Comparison of ENCODE assay signal across 15 cellular contexts in genomic region chr1:205913451-205914204, GRCh38. TPM values are rescaled to one million over a fixed set of nuclear protein-coding genes. Genes with fewer than 3 reads are reported as not detected.
DNase-seq lines count a peak whose midpoint lies in the region; ATAC-seq, FAIRE-seq and TF ChIP-seq lines count a peak whose summit lies in the region.
"Had no signal": no experiment of that assay in that cellular context is flagged by ENCODE, and none has a peak within 500 bp of the region (broad histone marks: within the 10 kb centered on the region; RNA-seq: fewer than 3 reads in every experiment).

No MANE protein-coding gene starts in this region.

- no peak overlapping the region for H3K4me3 ChIP-seq in Caco-2 (ENCODE audit: low read depth, low read length)
- no peak overlapping the region for H3K4me3 ChIP-seq in SK-N-SH (ENCODE audit: low read depth in 2 of 2, low read length in 1 of 2)
- no peak overlapping the region for H3K4me3 ChIP-seq in cardiac muscle cell
- no peak overlapping the region for H3K4me3 ChIP-seq in psoas muscle
- H3K4me3 ChIP-seq in small intestine (ENCODE audit: low read depth in 1 of 2, low read length in 2 of 2): no peak overlapping the region

- H3K9me2 ChIP-seq in SK-N-SH: no peaks in the 10 kb centered on the region

- CTCF ChIA-PET in Caco-2 (lab: Charles Lee) (interaction anchor here (1.8 kb wide), 1 partner anchor 64 kb away, joined by 8 read pairs; no protein-coding TSS in a partner anchor), SK-N-SH (lab: Yijun Ruan, JAX) (interaction anchor here (0.9 to 9.2 kb wide), 6 partner anchors 65 to 256 kb away, joined by 3 to 116 read pairs (median 6); no protein-coding TSS in a partner anchor)

- FAIRE-seq in small intestine (lab: Jason Lieb, UNC): no peak
- FAIRE-seq: endometrium had no signal

- no peak for TF ChIP-seq RAD21 in SK-N-SH (IDR thresholded peaks at IDR 0.05; ENCODE audit: low read length)

- TF ChIP-seq CTCF in Caco-2 (IDR thresholded peaks at IDR 0.05; ENCODE audit: insufficient read depth in 1 of 2, low read depth in 1 of 2, low read length in 1 of 2, severe bottlenecking in 1 of 2, unreplicated experiment in 1 of 2): no peak
- no peak for TF ChIP-seq CTCF in SK-N-SH (IDR thresholded peaks at IDR 0.05)
- TF ChIP-seq CTCF in cardiac muscle cell (IDR thresholded peaks at IDR 0.05; ENCODE audit: low read depth, low read length): no peak
- no peak for TF ChIP-seq CTCF in psoas muscle (IDR thresholded peaks at IDR 0.05)

- H3K27ac Mint-ChIP-seq in Caco-2 (ENCODE audit: unreplicated experiment): no peak overlapping the region
- H3K27ac Mint-ChIP-seq: activated B cell treated with CpG ODN at 0.5 μM for 24 hours had no signal

- peak; percentile 43 to 71 for DNase-seq in Caco-2
- DNase-seq in SK-N-SH: peak; percentile 5
- DNase-seq in cardiac muscle cell (ENCODE audit: low read depth in 1 of 2, low spot score in 1 of 2): peak; percentile 59 to 89
- peak; percentile 48 to 77 for DNase-seq in psoas muscle
- DNase-seq in AML-193 (lab: John Stamatoyannopoulos, UW): no peak
- DNase-seq in HPDE6-E6E7 (ENCODE audit: extremely low spot score): no peak
- no peak for DNase-seq in small intestine
- DNase-seq: activated B cell treated with CpG ODN at 0.5 μM for 24 hours; activated naive CD4-positive, alpha-beta T cell; NCI-H1417; stimulated activated CD4-positive, alpha-beta T cell treated with anti-CD3 and anti-CD28 coated beads, Interleukin-1b, Interleukin-23, amount 100 ng/mL, for 48 hours had no signal

- H3K27ac ChIP-seq in SK-N-SH (ENCODE audit: low read depth in 2 of 2, low read length in 1 of 2) (peak overlapping the region in 1 of 2 experiments; percentile 23; a peak in 1 of 4 replicates), cardiac muscle cell (peak overlapping the region; percentile 95), psoas muscle (peak overlapping the region; percentile 59), small intestine (ENCODE audit: low read depth in 1 of 2, low read length in 1 of 2) (no peak overlapping the region)

- H3K9me3 ChIP-seq in Caco-2 (no peaks in the 10 kb centered on the region), SK-N-SH (no peaks in the 10 kb centered on the region), cardiac muscle cell (ENCODE audit: low read depth) (no peaks in the 10 kb centered on the region), psoas muscle (no peaks in the 10 kb centered on the region), small intestine (ENCODE audit: control insufficient read depth, low read depth) (no peaks in the 10 kb centered on the region)

- no peaks in the 10 kb centered on the region for H3F3A ChIP-seq in SK-N-SH (replicated peaks; ENCODE audit: insufficient read depth)

- H3K36me3 Mint-ChIP-seq in Caco-2 (ENCODE audit: insufficient read depth, unreplicated experiment): no peaks in the 10 kb centered on the region

- H2AFZ ChIP-seq in SK-N-SH (ENCODE audit: low read depth): no peak overlapping the region

- no peak overlapping the region for H3K9ac ChIP-seq in SK-N-SH

- H3K36me3 ChIP-seq in Caco-2 (ENCODE audit: control insufficient read depth, insufficient read depth, low read length): no peaks in the 10 kb centered on the region; the same call in 1 of the 2 replicates
- H3K36me3 ChIP-seq in SK-N-SH (replicated peaks in 1 of 2; ENCODE audit: control insufficient read depth in 1 of 2, insufficient read depth in 2 of 2, low read length in 1 of 2): no peaks in the 10 kb centered on the region
- no peaks in the 10 kb centered on the region for H3K36me3 ChIP-seq in cardiac muscle cell
- no peaks in the 10 kb centered on the region for H3K36me3 ChIP-seq in psoas muscle (ENCODE audit: insufficient read depth in 1 of 2, low read depth in 1 of 2)
- H3K36me3 ChIP-seq in small intestine (ENCODE audit: control insufficient read depth in 2 of 2, insufficient read depth in 2 of 2, low read length in 2 of 2): no peaks in the 10 kb centered on the region

- no peak overlapping the region for H3K4me2 ChIP-seq in SK-N-SH

- no peak for TF ChIP-seq EP300 in SK-N-SH (IDR thresholded peaks at IDR 0.05; ENCODE audit: borderline replicate concordance in 1 of 2, low read depth in 1 of 2, low read length in 1 of 2)

- no peaks in the 10 kb centered on the region for H4K20me1 ChIP-seq in SK-N-SH (ENCODE audit: insufficient read depth)

- BruUV-seq in Caco-2 (replicated peaks; lab: Mats Ljungman, UMichigan): no TSS peak

- POLR2A ChIA-PET in Caco-2 (lab: Charles Lee): no interaction called here
- POLR2A ChIA-PET in SK-N-SH (lab: Yijun Ruan, JAX): no interaction called here

- H3K27me3 ChIP-seq in Caco-2 (replicated peaks; ENCODE audit: control insufficient read depth, insufficient read depth, low read length): no peaks in the 10 kb centered on the region
- H3K27me3 ChIP-seq in SK-N-SH (ENCODE audit: insufficient read depth): no peaks in the 10 kb centered on the region
- H3K27me3 ChIP-seq in cardiac muscle cell: no peaks in the 10 kb centered on the region
- H3K27me3 ChIP-seq in psoas muscle (ENCODE audit: insufficient read depth in 3 of 3, low read length in 2 of 3): no peaks in the 10 kb centered on the region
- H3K27me3 ChIP-seq in small intestine (ENCODE audit: control insufficient read depth in 2 of 2, insufficient read depth in 2 of 2, low read length in 2 of 2): peaks cover 0 to 3% of the 10 kb centered on the region in 2 donors

- H3K27me3 Mint-ChIP-seq in Caco-2 (ENCODE audit: insufficient read depth, unreplicated experiment): no peaks in the 10 kb centered on the region

- intact Hi-C loops in Caco-2 (cut with micrococcal nuclease; ENCODE audit: unreplicated experiment): loop anchor here (1.0 kb wide), 1 partner anchor 122 kb away; no protein-coding TSS in a partner anchor
- intact Hi-C loops in psoas muscle (cut with DNase I): no loop called here

- H3K4me1 ChIP-seq in Caco-2: peaks cover 24% of the 10 kb centered on the region
- H3K4me1 ChIP-seq in SK-N-SH (ENCODE audit: control insufficient read depth in 1 of 2, insufficient read depth in 2 of 2, low read depth in 1 of 2, low read length in 1 of 2): peaks cover 0 to 17% of the 10 kb centered on the region in 2 experiments; a peak in 1 of 4 replicates
- H3K4me1 ChIP-seq in cardiac muscle cell (ENCODE audit: low read depth): peaks cover 45% of the 10 kb centered on the region
- peaks cover 40% of the 10 kb centered on the region for H3K4me1 ChIP-seq in psoas muscle
- H3K4me1 ChIP-seq in small intestine (ENCODE audit: control insufficient read depth in 2 of 2, insufficient read depth in 1 of 2, low read depth in 1 of 2, low read length in 1 of 2): no peaks in the 10 kb centered on the region

- peak in 3 of 4 donors; percentile 49 to 70 (median 66) for ATAC-seq in psoas muscle
- no peak for ATAC-seq in GM19463 (IDR thresholded peaks at IDR 0.05; ENCODE audit: unreplicated experiment)
- ATAC-seq: Panc1 had no signal

- H3K4me3 Mint-ChIP-seq in Caco-2 (ENCODE audit: unreplicated experiment): no peak overlapping the region
- H3K4me3 Mint-ChIP-seq: activated B cell treated with CpG ODN at 0.5 μM for 24 hours had no signal

- WGBS in SK-N-SH (ENCODE audit: low lambda C conversion rate): 22% methylated on average over 4 of the region's 4 CpGs
- 13 to 26% (median 25%) methylated on average over 4 of the region's 4 CpGs for WGBS in psoas muscle, 3 donors
- 31 to 49% (median 34%) methylated on average over 4 of the region's 4 CpGs for WGBS in small intestine, 3 donors

- H3K9me3 Mint-ChIP-seq in Caco-2 (ENCODE audit: unreplicated experiment): no peaks in the 10 kb centered on the region
- H3K9me3 Mint-ChIP-seq: activated B cell treated with CpG ODN at 0.5 μM for 24 hours had no signal

- peaks cover 6% of the 10 kb centered on the region for H3K4me1 Mint-ChIP-seq in Caco-2 (ENCODE audit: low read depth, unreplicated experiment)
- H3K4me1 Mint-ChIP-seq: activated B cell treated with CpG ODN at 0.5 μM for 24 hours had no signal

- H3K79me2 ChIP-seq in SK-N-SH (ENCODE audit: insufficient read depth): no peaks in the 10 kb centered on the region

TF ChIP-seq in SK-N-SH, 30 proteins besides CTCF, POLR2A, EP300 and RAD21:
- 0 out of 2 replicates have a peak, but pooled peaks have one; percentile 3 for TF ChIP-seq PBX3 (IDR thresholded peaks at IDR 0.05)
- TF ChIP-seq RCOR1 (IDR thresholded peaks at IDR 0.05; ENCODE audit: low read length): no peak
- no peak for TF ChIP-seq EZH2phosphoT487 (IDR thresholded peaks at IDR 0.05; ENCODE audit: borderline replicate concordance, low read depth)
- TF ChIP-seq NFIC (IDR thresholded peaks at IDR 0.05; ENCODE audit: borderline replicate concordance): peak; percentile 87
- TF ChIP-seq RFX5 (IDR thresholded peaks at IDR 0.05; ENCODE audit: low read length): no peak
- peak; percentile 38 for TF ChIP-seq TCF12 (IDR thresholded peaks at IDR 0.05)

RNA-seq across cellular contexts. Expression of gene SLC26A9, which starts 29.6 kb away (rescaled TPM):
- total RNA-seq in Caco-2 (2022): 0.30 TPM in 1 of 2 replicates, not detected in the other
- not detected in 2 replicates for polyA plus RNA-seq in SK-N-SH (2012; rRNA removed)
- not detected in 2 replicates for polyA plus RNA-seq in SK-N-SH (2012; cell fraction: cytosol; rRNA removed)
- 0.02 TPM in 1 of 2 replicates, not detected in the other for polyA plus RNA-seq in SK-N-SH (2012; cell fraction: nucleus; rRNA removed)
- total RNA-seq in cardiac muscle cell: 1.0 and 2.9 TPM in 2 replicates
- polyA plus RNA-seq in cardiac muscle cell: 2.8 and 4.0 TPM in 2 replicates
- 1 to 10 TPM in 1 of 4 donors, under 1 TPM in 3; 0.15 to 5.5 (median 0.47) TPM for total RNA-seq in psoas muscle
- polyA plus RNA-seq in psoas muscle: under 1 TPM; 0.16 to 0.56 (median 0.42) TPM
- under 1 TPM; 0.03 to 0.81 (median 0.22) TPM for polyA plus RNA-seq in small intestine
- total RNA-seq: activated B cell treated with CpG ODN at 0.5 μM for 24 hours, kidney epithelial cell had no signal

Comparison
In these comparisons a context has a peak if more than half of its experiments do, and no peak if none do; other contexts are left out.
1. DNase-seq: peak in Caco-2 (2 of 2), SK-N-SH (single experiment), cardiac muscle cell (2 of 2) and psoas muscle (2 of 2); none in AML-193 (0 of 2), HPDE6-E6E7 (single experiment) and small intestine (single experiment).
2. H3K27ac ChIP-seq: peak in cardiac muscle cell (single experiment) and psoas muscle (single experiment); none in small intestine (0 of 2).